In the genomic region with DNA sequence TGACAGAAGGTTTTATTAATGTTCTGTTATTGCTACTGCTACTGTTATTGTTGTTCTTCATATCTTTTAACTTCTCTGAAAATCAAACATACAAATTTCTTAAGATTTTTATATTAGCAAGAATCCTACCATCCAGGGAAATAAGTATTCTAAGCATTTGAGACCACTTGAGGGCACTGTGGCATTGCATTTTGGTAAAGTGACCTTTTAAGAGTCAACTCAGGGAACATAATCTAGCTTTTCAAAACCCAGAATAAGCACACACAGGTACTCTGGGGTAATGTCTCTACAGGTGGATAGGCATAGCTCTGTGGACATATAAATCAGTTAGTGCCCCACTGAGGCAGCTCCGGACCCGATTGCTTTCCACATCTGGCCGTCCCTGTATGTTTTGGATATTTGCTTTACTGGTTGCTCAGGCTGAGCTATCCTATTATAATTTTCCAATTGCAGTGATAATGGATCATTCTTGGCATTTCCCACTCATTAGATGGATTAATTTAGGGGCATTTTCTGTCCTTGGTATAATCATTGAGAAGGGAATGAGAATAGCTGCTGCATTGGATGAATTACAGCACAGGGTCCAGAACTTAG, we compare ENCODE assay signal across 9 cellular contexts.
DNase-seq lines count a peak whose midpoint lies in the region; ATAC-seq, FAIRE-seq and TF ChIP-seq lines count a peak whose summit lies in the region.
"Had no signal": no experiment of that assay in that cellular context is flagged by ENCODE, and none has a peak within 500 bp of the region (broad histone marks: within the 10 kb centered on the region; RNA-seq: fewer than 3 reads in every experiment).

No MANE protein-coding gene starts in this region.

- no peak overlapping the region for H3K27ac ChIP-seq in DOHH2 (ENCODE audit: low read depth, low read length)
- no peak overlapping the region for H3K27ac ChIP-seq in brain microvascular endothelial cell
- no peak overlapping the region for H3K27ac ChIP-seq in HepG2 (ENCODE audit: extremely low read length, insufficient read depth, low read length)
- no peak overlapping the region for H3K27ac ChIP-seq in CD4-positive, alpha-beta T cell (ENCODE audit: low read depth, low read length)
- H3K27ac ChIP-seq: upper lobe of left lung had no signal

- H3K4me3 ChIP-seq in DOHH2 (ENCODE audit: low read length), result no peak overlapping the region
- no peak overlapping the region for H3K4me3 ChIP-seq in brain microvascular endothelial cell (ENCODE audit: low read depth, low read length)
- H3K4me3 ChIP-seq in HepG2 (replicated peaks in 1 of 3; ENCODE audit: insufficient read depth in 1 of 3, low read depth in 2 of 3, low read length in 3 of 3), result no peak overlapping the region
- H3K4me3 ChIP-seq: upper lobe of left lung had no signal

- H3K4me3 Mint-ChIP-seq in CD4-positive, alpha-beta T cell, result no peak overlapping the region

- no peak for TF ChIP-seq RAD21 in HepG2 (CRISPR knock-in tag; IDR thresholded peaks at IDR 0.05)

- TF ChIP-seq CTCF in DOHH2 (IDR thresholded peaks at IDR 0.05; ENCODE audit: low read depth, low read length, poor library complexity, severe bottlenecking) (peak; percentile 36), brain microvascular endothelial cell (IDR thresholded peaks at IDR 0.05; ENCODE audit: low read depth, low read length, missing control alignments) (peak; percentile 35), HepG2 (CRISPR knock-in tag; IDR thresholded peaks at IDR 0.05) (peak; percentile 55)
- no peak for TF ChIP-seq CTCF in CD4-positive, alpha-beta T cell (IDR thresholded peaks at IDR 0.05)

- H4K20me1 ChIP-seq in DOHH2 (ENCODE audit: control insufficient read depth, insufficient read depth, low read depth, low read length) (no peaks in the 10 kb centered on the region), HepG2 (ENCODE audit: insufficient read depth, low read length) (no peaks in the 10 kb centered on the region)

- H3K36me3 ChIP-seq in DOHH2 (ENCODE audit: control insufficient read depth, low read length) (no peaks in the 10 kb centered on the region), brain microvascular endothelial cell (replicated peaks) (no peaks in the 10 kb centered on the region), HepG2 (replicated peaks in 1 of 2; ENCODE audit: control insufficient read depth in 1 of 2, insufficient read depth in 2 of 2, low read length in 2 of 2) (no peaks in the 10 kb centered on the region)
- H3K36me3 ChIP-seq: upper lobe of left lung had no signal

- H3K4me2 ChIP-seq in DOHH2 (ENCODE audit: low read length), result no peak overlapping the region
- no peak overlapping the region for H3K4me2 ChIP-seq in HepG2 (ENCODE audit: low read depth, low read length)

- H3F3A ChIP-seq in DOHH2 (ENCODE audit: control insufficient read depth, insufficient read depth), result no peaks in the 10 kb centered on the region

- intact Hi-C loops in HepG2 (cut with micrococcal nuclease; ENCODE audit: unreplicated experiment), result loop anchor here (2.0 kb wide), 1 partner anchor 1657 kb away; no protein-coding TSS in a partner anchor
- intact Hi-C loops in CD4-positive, alpha-beta T cell (cut with DNase I, micrococcal nuclease), result no loop called here

- in situ Hi-C loops in brain microvascular endothelial cell (cut with HindIII; ENCODE audit: low pct_ligation_motif_present, low sequenced_read_pairs), result no loop called here
- in situ Hi-C loops in HepG2 (cut with HindIII; ENCODE audit: extremely low pct_ligation_motif_present, low pct_unique_long_range_greater_than_20kb), result loop anchor here (25.0 kb wide), 1 partner anchor 1651 kb away; a partner anchor contains a TSS

- TF ChIP-seq EP300 in HepG2 (IDR thresholded peaks at IDR 0.05; ENCODE audit: low read depth in 2 of 2, low read length in 2 of 2), result no peak
- no peak for TF ChIP-seq EP300 in HepG2 (CRISPR knock-in tag; IDR thresholded peaks at IDR 0.05; ENCODE audit: borderline replicate concordance)

- DNase-seq in NCI-H1694 treated with DMSO at 0.1 percent for 48 hours (lab: John Stamatoyannopoulos, UW) (peak; percentile 38), brain microvascular endothelial cell (peak; percentile 44), HepG2 (ENCODE audit: low spot score) (peak; percentile 25)
- no peak for DNase-seq in CD4-positive, alpha-beta T cell
- no peak for DNase-seq in activated T-cell treated with anti-CD3 and anti-CD28 coated beads, Interleukin-2, amount 50 U/mL, for 48 hours
- DNase-seq: upper lobe of left lung had no signal

- H3K9me2 ChIP-seq in DOHH2 (replicated peaks; ENCODE audit: control insufficient read depth, low read length), result no peaks in the 10 kb centered on the region

- H2AFZ ChIP-seq in HepG2 (ENCODE audit: low read length), result no peak overlapping the region

- H3K9me3 Mint-ChIP-seq in CD4-positive, alpha-beta T cell, result peaks cover 19% of the 10 kb centered on the region

- no TSS peak for BruUV-seq in HepG2 (replicated peaks; lab: Mats Ljungman, UMichigan)

- FAIRE-seq in HepG2 (lab: Jason Lieb, UNC), result no peak

- no peaks in the 10 kb centered on the region for H3K36me3 Mint-ChIP-seq in CD4-positive, alpha-beta T cell (ENCODE audit: low read depth)

- H3K9ac ChIP-seq in HepG2 (ENCODE audit: insufficient read depth, low read depth, low read length), result no peak overlapping the region

- CTCF ChIA-PET in HepG2 (lab: Yijun Ruan, JAX; ENCODE audit: low intra/inter-chr PET ratio, low total read pairs), result interaction anchor here (0.9 to 1.3 kb wide), 2 partner anchors 591 to 1656 kb away, joined by 5 to 6 read pairs; no protein-coding TSS in a partner anchor
- CTCF ChIA-PET in CD4-positive, alpha-beta T cell (lab: Charles Lee), result no interaction called here

- H3K27ac Mint-ChIP-seq in CD4-positive, alpha-beta T cell, result no peak overlapping the region

- no peaks in the 10 kb centered on the region for H3K9me3 ChIP-seq in DOHH2 (ENCODE audit: control insufficient read depth, insufficient read depth, low read length)
- H3K9me3 ChIP-seq in HepG2 (ENCODE audit: low read length), result 0 out of 2 replicates have a peak, but pooled peaks cover 6% of the 10 kb centered on the region
- H3K9me3 ChIP-seq in CD4-positive, alpha-beta T cell (ENCODE audit: control insufficient read depth, low read length), result no peaks in the 10 kb centered on the region
- H3K9me3 ChIP-seq: upper lobe of left lung had no signal

- no peaks in the 10 kb centered on the region for H3K4me1 Mint-ChIP-seq in CD4-positive, alpha-beta T cell (ENCODE audit: low read depth)

- 3% methylated on average over 3 of the region's 3 CpGs for WGBS in HepG2 (ENCODE audit: low lambda C conversion rate)

- ATAC-seq in HepG2, result peak; percentile 43; the same call in 2 of the 3 replicates
- ATAC-seq in CD4-positive, alpha-beta T cell (ENCODE audit: poor library complexity), result no peak
- ATAC-seq in GM21390 (IDR thresholded peaks at IDR 0.05; ENCODE audit: unreplicated experiment), result no peak
- no peak for ATAC-seq in GM19463 (IDR thresholded peaks at IDR 0.05; ENCODE audit: unreplicated experiment)

- H3K27me3 Mint-ChIP-seq in CD4-positive, alpha-beta T cell, result no peaks in the 10 kb centered on the region

- no peaks in the 10 kb centered on the region for H3K4me1 ChIP-seq in DOHH2 (ENCODE audit: control insufficient read depth, low read length)
- H3K4me1 ChIP-seq in HepG2 (ENCODE audit: insufficient read depth, low read length), result no peaks in the 10 kb centered on the region
- H3K4me1 ChIP-seq: upper lobe of left lung had no signal

- POLR2A ChIA-PET in HepG2 (lab: Yijun Ruan, JAX), result no interaction called here
- POLR2A ChIA-PET in CD4-positive, alpha-beta T cell (lab: Charles Lee), result no interaction called here

- no peak for TF ChIP-seq POLR2A in HepG2 (IDR thresholded peaks at IDR 0.05; ENCODE audit: insufficient read depth in 1 of 2, low read depth in 2 of 2, low read length in 2 of 2)

- H3K79me2 ChIP-seq in DOHH2 (ENCODE audit: control insufficient read depth, low read length), result no peaks in the 10 kb centered on the region
- H3K79me2 ChIP-seq in HepG2 (ENCODE audit: insufficient read depth, low read length), result no peaks in the 10 kb centered on the region

- H3K27me3 ChIP-seq in DOHH2 (ENCODE audit: control insufficient read depth, low read length) (no peaks in the 10 kb centered on the region), brain microvascular endothelial cell (replicated peaks) (no peaks in the 10 kb centered on the region), HepG2 (ENCODE audit: control insufficient read depth in 1 of 2, insufficient read depth in 2 of 2, low read length in 2 of 2) (no peaks in the 10 kb centered on the region)
- H3K27me3 ChIP-seq in CD4-positive, alpha-beta T cell (ENCODE audit: control insufficient read depth, insufficient read depth, low read length), result no peaks in the 10 kb centered on the region
- H3K27me3 ChIP-seq: upper lobe of left lung had no signal

TF ChIP-seq in HepG2, 621 proteins besides CTCF, POLR2A, EP300 and RAD21 (continues in another document):
- TF ChIP-seq, protein P1, sequence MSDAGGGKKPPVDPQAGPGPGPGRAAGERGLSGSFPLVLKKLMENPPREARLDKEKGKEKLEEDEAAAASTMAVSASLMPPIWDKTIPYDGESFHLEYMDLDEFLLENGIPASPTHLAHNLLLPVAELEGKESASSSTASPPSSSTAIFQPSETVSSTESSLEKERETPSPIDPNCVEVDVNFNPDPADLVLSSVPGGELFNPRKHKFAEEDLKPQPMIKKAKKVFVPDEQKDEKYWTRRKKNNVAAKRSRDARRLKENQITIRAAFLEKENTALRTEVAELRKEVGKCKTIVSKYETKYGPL (CRISPR knock-in tag; IDR thresholded peaks at IDR 0.05), result no peak

Comparison
In these comparisons a context has a peak if more than half of its experiments do, and no peak if none do; other contexts are left out.
1. DNase-seq: peak in NCI-H1694 treated with DMSO at 0.1 percent for 48 hours (single experiment), brain microvascular endothelial cell (single experiment) and HepG2 (single experiment); none in CD4-positive, alpha-beta T cell (0 of 10) and activated T-cell treated with anti-CD3 and anti-CD28 coated beads, Interleukin-2, amount 50 U/mL, for 48 hours (0 of 2).